ENCODE assay signal across 5 cellular contexts in genomic region chr2:73647690-73648089, GRCh38. TPM values are rescaled to one million over a fixed set of nuclear protein-coding genes. Genes with fewer than 3 reads are reported as not detected.
"Had no signal": no experiment of that assay in that cellular context is flagged by ENCODE, and none has a peak within 500 bp of the region (broad histone marks: within the 10 kb centered on the region; RNA-seq: fewer than 3 reads in every experiment).

No MANE protein-coding gene starts in this region.

RNA-seq across cellular contexts. Expression of gene NAT8, which starts 5.5 kb away (rescaled TPM):
- total RNA-seq: GM23338, H1, H9, HT-29 had no signal
- polyA plus RNA-seq: GM23338, H1, IgD-negative memory B cell had no signal
